Comparison of ENCODE assay signal across 1 cellular context in genomic region chr17:63832455-63832854, GRCh38.
TF ChIP-seq lines count a peak whose summit lies in the region.

No MANE protein-coding gene starts in this region.

TF ChIP-seq in GM23338, 12 proteins besides CTCF, POLR2A, EP300 and RAD21 (continued from another document):
- TF ChIP-seq ZNF462 (CRISPR knock-in tag; IDR thresholded peaks at IDR 0.05) (no peak), REST (IDR thresholded peaks at IDR 0.05; ENCODE audit: unreplicated experiment) (no peak), CREB1 (CRISPR knock-in tag; IDR thresholded peaks at IDR 0.05; ENCODE audit: low read depth) (no peak), ETS1 (IDR thresholded peaks at IDR 0.05) (no peak), POLR2AphosphoS5 (IDR thresholded peaks at IDR 0.05; ENCODE audit: low read depth) (no peak), NANOG (IDR thresholded peaks at IDR 0.05; ENCODE audit: borderline replicate concordance) (no peak), EZH2phosphoT487 (IDR thresholded peaks at IDR 0.05; ENCODE audit: unreplicated experiment) (no peak)
